In the genomic region with DNA sequence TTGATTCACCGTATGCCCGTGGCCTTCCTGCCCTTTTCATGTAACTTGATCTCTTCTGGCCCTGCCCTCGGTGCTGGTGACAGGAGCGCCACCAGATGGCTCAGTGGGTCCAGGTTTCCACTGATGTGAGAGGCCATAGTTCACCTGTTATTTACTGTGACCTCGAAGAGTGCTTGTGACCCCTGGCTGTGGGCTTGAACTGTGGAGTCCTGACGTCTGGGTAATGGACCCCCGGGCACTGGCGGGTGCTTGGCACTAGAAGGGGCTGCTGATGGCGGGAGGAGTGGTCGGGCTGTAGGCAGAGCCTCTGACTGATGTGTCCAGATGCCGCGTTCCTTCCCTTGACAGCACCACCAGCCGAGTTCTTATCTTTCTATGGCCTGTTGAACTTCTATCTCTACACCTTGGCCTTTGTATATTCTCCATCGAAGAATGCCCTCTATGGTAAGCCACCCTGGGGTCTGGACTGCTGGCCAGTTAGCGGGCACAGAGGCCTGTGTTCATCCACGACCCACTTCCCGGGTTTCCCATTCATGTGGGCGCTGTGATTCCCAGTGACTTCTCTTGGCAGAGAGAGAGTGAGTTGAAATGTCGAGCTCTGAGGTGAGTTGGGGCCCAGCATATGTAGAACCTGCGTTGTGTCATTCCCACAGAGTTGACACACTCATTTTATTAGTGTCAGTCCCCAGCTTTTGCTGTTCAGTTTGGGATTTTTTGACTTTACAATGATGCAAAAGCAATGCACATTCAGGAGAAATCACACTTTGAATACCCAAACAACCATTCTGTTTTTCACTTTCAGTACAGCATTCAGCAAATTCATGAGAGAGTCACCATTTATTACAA, we compare ENCODE assay signal across 1 cellular context.
TF ChIP-seq lines count a peak whose summit lies in the region.

No MANE protein-coding gene starts in this region.

TF ChIP-seq in HepG2, 621 proteins besides CTCF, POLR2A, EP300 and RAD21 (continued from another document and continues in another):
- TF ChIP-seq ESRRA (CRISPR knock-in tag; IDR thresholded peaks at IDR 0.05; ENCODE audit: low read depth) (peak; percentile 82), ZBTB1 (CRISPR knock-in tag; IDR thresholded peaks at IDR 0.05; ENCODE audit: borderline replicate concordance) (no peak), TCF12 (IDR thresholded peaks at IDR 0.05) (no peak), TCF12 (CRISPR knock-in tag; IDR thresholded peaks at IDR 0.05) (no peak), ZNF768 (CRISPR knock-in tag; IDR thresholded peaks at IDR 0.05) (no peak), ZC3H13 (CRISPR knock-in tag; IDR thresholded peaks at IDR 0.05) (no peak), SNAI1 (CRISPR knock-in tag; IDR thresholded peaks at IDR 0.05; ENCODE audit: borderline replicate concordance) (no peak), ZSCAN21 (CRISPR knock-in tag; IDR thresholded peaks at IDR 0.05; ENCODE audit: borderline replicate concordance) (no peak), ZNF354B (CRISPR knock-in tag; IDR thresholded peaks at IDR 0.05) (no peak), CBX2 (IDR thresholded peaks at IDR 0.05; ENCODE audit: low read depth, low read length) (no peak), CBX2 (CRISPR knock-in tag; IDR thresholded peaks at IDR 0.05; ENCODE audit: low read depth) (no peak), ZNF598 (CRISPR knock-in tag; IDR thresholded peaks at IDR 0.05; ENCODE audit: borderline replicate concordance) (peak; percentile 74; the same call in 1 of the 2 replicates), NFYB (CRISPR knock-in tag; IDR thresholded peaks at IDR 0.05) (no peak), SP1 (IDR thresholded peaks at IDR 0.05) (no peak), SP1 (CRISPR knock-in tag; IDR thresholded peaks at IDR 0.05) (peak; percentile 34; the same call in 1 of the 2 replicates), GATAD2A (CRISPR knock-in tag; IDR thresholded peaks at IDR 0.05) (peak; percentile 75), ZNF496 (CRISPR knock-in tag; IDR thresholded peaks at IDR 0.05; ENCODE audit: insufficient replicate concordance) (no peak), FOXJ3 (CRISPR knock-in tag; IDR thresholded peaks at IDR 0.05; ENCODE audit: borderline replicate concordance) (0 out of 2 replicates have a peak, but pooled peaks have one; percentile 43), KLF12 (CRISPR knock-in tag; IDR thresholded peaks at IDR 0.05; ENCODE audit: borderline replicate concordance) (no peak), ZNF550 (CRISPR knock-in tag; IDR thresholded peaks at IDR 0.05; ENCODE audit: borderline replicate concordance) (no peak), AGO1 (IDR thresholded peaks at IDR 0.05; ENCODE audit: low read depth, low read length, poor library complexity, severe bottlenecking) (no peak), PHF8 (CRISPR knock-in tag; IDR thresholded peaks at IDR 0.05) (no peak), ZNF33A (CRISPR knock-in tag; IDR thresholded peaks at IDR 0.05; ENCODE audit: borderline replicate concordance) (no peak), AGO2 (optimal IDR thresholded peaks at IDR 0.05; ENCODE audit: low read depth, low read length) (peak; percentile 54), ZNF660 (CRISPR knock-in tag; IDR thresholded peaks at IDR 0.05; ENCODE audit: borderline replicate concordance, low read depth) (no peak), NFE2L2 (IDR thresholded peaks at IDR 0.05; ENCODE audit: low read length) (no peak), FOXA1 (IDR thresholded peaks at IDR 0.05) (no peak), FOXA1 (CRISPR knock-in tag; IDR thresholded peaks at IDR 0.05) (peak; percentile 52), DPF2 (CRISPR knock-in tag; IDR thresholded peaks at IDR 0.05; ENCODE audit: borderline replicate concordance, low read depth) (peak; percentile 48; the same call in 1 of the 2 replicates), ZFY (CRISPR knock-in tag; IDR thresholded peaks at IDR 0.05) (peak; percentile 24; the same call in 1 of the 2 replicates), KAT2B (IDR thresholded peaks at IDR 0.05; ENCODE audit: borderline replicate concordance, low read depth, low read length) (no peak), AHR (CRISPR knock-in tag; IDR thresholded peaks at IDR 0.05) (no peak), ZNF678 (CRISPR knock-in tag; IDR thresholded peaks at IDR 0.05) (no peak), YY1 (IDR thresholded peaks at IDR 0.05; ENCODE audit: insufficient read depth, insufficient replicate concordance, low read depth, low read length) (no peak), TBL1XR1 (IDR thresholded peaks at IDR 0.05; ENCODE audit: borderline replicate concordance, low read length, partially characterized antibody) (no peak), ZNF556 (CRISPR knock-in tag; IDR thresholded peaks at IDR 0.05; ENCODE audit: borderline replicate concordance) (peak; percentile 73; the same call in 1 of the 2 replicates), FOSL2 (CRISPR knock-in tag; IDR thresholded peaks at IDR 0.05) (0 out of 2 replicates have a peak, but pooled peaks have one; percentile 7), ZNF205 (CRISPR knock-in tag; IDR thresholded peaks at IDR 0.05) (0 out of 2 replicates have a peak, but pooled peaks have one; percentile 27)
- TF ChIP-seq, protein P1, sequence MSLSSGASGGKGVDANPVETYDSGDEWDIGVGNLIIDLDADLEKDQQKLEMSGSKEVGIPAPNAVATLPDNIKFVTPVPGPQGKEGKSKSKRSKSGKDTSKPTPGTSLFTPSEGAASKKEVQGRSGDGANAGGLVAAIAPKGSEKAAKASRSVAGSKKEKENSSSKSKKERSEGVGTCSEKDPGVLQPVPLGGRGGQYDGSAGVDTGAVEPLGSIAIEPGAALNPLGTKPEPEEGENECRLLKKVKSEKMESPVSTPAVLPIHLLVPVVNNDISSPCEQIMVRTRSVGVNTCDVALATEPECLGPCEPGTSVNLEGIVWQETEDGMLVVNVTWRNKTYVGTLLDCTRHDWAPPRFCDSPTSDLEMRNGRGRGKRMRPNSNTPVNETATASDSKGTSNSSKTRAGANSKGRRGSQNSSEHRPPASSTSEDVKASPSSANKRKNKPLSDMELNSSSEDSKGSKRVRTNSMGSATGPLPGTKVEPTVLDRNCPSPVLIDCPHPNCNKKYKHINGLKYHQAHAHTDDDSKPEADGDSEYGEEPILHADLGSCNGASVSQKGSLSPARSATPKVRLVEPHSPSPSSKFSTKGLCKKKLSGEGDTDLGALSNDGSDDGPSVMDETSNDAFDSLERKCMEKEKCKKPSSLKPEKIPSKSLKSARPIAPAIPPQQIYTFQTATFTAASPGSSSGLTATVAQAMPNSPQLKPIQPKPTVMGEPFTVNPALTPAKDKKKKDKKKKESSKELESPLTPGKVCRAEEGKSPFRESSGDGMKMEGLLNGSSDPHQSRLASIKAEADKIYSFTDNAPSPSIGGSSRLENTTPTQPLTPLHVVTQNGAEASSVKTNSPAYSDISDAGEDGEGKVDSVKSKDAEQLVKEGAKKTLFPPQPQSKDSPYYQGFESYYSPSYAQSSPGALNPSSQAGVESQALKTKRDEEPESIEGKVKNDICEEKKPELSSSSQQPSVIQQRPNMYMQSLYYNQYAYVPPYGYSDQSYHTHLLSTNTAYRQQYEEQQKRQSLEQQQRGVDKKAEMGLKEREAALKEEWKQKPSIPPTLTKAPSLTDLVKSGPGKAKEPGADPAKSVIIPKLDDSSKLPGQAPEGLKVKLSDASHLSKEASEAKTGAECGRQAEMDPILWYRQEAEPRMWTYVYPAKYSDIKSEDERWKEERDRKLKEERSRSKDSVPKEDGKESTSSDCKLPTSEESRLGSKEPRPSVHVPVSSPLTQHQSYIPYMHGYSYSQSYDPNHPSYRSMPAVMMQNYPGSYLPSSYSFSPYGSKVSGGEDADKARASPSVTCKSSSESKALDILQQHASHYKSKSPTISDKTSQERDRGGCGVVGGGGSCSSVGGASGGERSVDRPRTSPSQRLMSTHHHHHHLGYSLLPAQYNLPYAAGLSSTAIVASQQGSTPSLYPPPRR (CRISPR knock-in tag; IDR thresholded peaks at IDR 0.05; ENCODE audit: borderline replicate concordance), result peak; percentile 19; the same call in 1 of the 2 replicates
- TF ChIP-seq, protein P2, sequence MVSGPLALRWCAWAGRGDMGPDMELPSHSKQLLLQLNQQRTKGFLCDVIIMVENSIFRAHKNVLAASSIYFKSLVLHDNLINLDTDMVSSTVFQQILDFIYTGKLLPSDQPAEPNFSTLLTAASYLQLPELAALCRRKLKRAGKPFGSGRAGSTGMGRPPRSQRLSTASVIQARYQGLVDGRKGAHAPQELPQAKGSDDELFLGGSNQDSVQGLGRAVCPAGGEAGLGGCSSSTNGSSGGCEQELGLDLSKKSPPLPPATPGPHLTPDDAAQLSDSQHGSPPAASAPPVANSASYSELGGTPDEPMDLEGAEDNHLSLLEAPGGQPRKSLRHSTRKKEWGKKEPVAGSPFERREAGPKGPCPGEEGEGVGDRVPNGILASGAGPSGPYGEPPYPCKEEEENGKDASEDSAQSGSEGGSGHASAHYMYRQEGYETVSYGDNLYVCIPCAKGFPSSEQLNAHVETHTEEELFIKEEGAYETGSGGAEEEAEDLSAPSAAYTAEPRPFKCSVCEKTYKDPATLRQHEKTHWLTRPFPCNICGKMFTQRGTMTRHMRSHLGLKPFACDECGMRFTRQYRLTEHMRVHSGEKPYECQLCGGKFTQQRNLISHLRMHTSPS (CRISPR knock-in tag; IDR thresholded peaks at IDR 0.05; ENCODE audit: low read depth), result peak; percentile 79; the same call in 1 of the 2 replicates
- TF ChIP-seq, protein P3, sequence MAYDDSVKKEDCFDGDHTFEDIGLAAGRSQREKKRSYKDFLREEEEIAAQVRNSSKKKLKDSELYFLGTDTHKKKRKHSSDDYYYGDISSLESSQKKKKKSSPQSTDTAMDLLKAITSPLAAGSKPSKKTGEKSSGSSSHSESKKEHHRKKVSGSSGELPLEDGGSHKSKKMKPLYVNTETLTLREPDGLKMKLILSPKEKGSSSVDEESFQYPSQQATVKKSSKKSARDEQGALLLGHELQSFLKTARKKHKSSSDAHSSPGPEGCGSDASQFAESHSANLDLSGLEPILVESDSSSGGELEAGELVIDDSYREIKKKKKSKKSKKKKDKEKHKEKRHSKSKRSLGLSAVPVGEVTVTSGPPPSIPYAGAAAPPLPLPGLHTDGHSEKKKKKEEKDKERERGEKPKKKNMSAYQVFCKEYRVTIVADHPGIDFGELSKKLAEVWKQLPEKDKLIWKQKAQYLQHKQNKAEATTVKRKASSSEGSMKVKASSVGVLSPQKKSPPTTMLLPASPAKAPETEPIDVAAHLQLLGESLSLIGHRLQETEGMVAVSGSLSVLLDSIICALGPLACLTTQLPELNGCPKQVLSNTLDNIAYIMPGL (CRISPR knock-in tag; IDR thresholded peaks at IDR 0.05; ENCODE audit: borderline replicate concordance in 1 of 2, low read depth in 1 of 2), result peak; percentile 41 to 62; a peak in 1 of 4 replicates
- TF ChIP-seq, protein P4, sequence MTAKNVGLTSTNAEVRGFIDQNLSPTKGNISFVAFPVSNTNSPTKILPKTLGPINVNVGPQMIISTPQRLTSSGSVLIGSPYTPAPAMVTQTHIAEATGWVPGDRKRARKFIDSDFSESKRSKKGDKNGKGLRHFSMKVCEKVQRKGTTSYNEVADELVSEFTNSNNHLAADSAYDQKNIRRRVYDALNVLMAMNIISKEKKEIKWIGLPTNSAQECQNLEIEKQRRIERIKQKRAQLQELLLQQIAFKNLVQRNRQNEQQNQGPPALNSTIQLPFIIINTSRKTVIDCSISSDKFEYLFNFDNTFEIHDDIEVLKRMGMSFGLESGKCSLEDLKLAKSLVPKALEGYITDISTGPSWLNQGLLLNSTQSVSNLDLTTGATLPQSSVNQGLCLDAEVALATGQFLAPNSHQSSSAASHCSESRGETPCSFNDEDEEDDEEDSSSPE (CRISPR knock-in tag; IDR thresholded peaks at IDR 0.05), result no peak
- TF ChIP-seq, protein P5, sequence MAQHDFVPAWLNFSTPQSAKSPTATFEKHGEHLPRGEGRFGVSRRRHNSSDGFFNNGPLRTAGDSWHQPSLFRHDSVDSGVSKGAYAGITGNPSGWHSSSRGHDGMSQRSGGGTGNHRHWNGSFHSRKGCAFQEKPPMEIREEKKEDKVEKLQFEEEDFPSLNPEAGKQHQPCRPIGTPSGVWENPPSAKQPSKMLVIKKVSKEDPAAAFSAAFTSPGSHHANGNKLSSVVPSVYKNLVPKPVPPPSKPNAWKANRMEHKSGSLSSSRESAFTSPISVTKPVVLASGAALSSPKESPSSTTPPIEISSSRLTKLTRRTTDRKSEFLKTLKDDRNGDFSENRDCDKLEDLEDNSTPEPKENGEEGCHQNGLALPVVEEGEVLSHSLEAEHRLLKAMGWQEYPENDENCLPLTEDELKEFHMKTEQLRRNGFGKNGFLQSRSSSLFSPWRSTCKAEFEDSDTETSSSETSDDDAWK (CRISPR knock-in tag; IDR thresholded peaks at IDR 0.05), result no peak
- TF ChIP-seq, protein P6, sequence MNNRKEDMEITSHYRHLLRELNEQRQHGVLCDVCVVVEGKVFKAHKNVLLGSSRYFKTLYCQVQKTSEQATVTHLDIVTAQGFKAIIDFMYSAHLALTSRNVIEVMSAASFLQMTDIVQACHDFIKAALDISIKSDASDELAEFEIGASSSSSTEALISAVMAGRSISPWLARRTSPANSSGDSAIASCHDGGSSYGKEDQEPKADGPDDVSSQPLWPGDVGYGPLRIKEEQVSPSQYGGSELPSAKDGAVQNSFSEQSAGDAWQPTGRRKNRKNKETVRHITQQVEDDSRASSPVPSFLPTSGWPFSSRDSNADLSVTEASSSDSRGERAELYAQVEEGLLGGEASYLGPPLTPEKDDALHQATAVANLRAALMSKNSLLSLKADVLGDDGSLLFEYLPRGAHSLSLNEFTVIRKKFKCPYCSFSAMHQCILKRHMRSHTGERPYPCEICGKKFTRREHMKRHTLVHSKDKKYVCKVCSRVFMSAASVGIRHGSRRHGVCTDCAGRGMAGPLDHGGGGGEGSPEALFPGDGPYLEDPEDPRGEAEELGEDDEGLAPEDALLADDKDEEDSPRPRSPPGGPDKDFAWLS (CRISPR knock-in tag; IDR thresholded peaks at IDR 0.05; ENCODE audit: borderline replicate concordance), result no peak
- TF ChIP-seq, protein P7, sequence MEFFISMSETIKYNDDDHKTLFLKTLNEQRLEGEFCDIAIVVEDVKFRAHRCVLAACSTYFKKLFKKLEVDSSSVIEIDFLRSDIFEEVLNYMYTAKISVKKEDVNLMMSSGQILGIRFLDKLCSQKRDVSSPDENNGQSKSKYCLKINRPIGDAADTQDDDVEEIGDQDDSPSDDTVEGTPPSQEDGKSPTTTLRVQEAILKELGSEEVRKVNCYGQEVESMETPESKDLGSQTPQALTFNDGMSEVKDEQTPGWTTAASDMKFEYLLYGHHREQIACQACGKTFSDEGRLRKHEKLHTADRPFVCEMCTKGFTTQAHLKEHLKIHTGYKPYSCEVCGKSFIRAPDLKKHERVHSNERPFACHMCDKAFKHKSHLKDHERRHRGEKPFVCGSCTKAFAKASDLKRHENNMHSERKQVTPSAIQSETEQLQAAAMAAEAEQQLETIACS (CRISPR knock-in tag; IDR thresholded peaks at IDR 0.05), result no peak
- TF ChIP-seq, protein P8, sequence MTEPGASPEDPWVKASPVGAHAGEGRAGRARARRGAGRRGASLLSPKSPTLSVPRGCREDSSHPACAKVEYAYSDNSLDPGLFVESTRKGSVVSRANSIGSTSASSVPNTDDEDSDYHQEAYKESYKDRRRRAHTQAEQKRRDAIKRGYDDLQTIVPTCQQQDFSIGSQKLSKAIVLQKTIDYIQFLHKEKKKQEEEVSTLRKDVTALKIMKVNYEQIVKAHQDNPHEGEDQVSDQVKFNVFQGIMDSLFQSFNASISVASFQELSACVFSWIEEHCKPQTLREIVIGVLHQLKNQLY (CRISPR knock-in tag; IDR thresholded peaks at IDR 0.05), result no peak
